20 cellular contexts compared by ENCODE assay signal in genomic region chr11:34558211-34558610, GRCh38. TPM values are rescaled to one million over a fixed set of nuclear protein-coding genes. Genes with fewer than 3 reads are reported as not detected.
"Had no signal": no experiment of that assay in that cellular context is flagged by ENCODE, and none has a peak within 500 bp of the region (broad histone marks: within the 10 kb centered on the region; RNA-seq: fewer than 3 reads in every experiment).

No MANE protein-coding gene starts in this region.

- H3K27ac Mint-ChIP-seq: activated CD4-positive, alpha-beta T cell treated with anti-CD3 and anti-CD28 coated beads, Interleukin-2, amount 10 ng/mL, durations not matched to agents 7 days and 5 days; activated naive CD8-positive, alpha-beta T cell treated with anti-CD3 and anti-CD28 coated beads, Interleukin-2, amount 10 ng/mL, durations not matched to agents 7 days and 5 days; natural killer cell treated with Interleukin-12 subunit alpha and Interleukin-12 subunit beta and Interleukin-15 and Interleukin-18, amount 100 ng/mL, for 72 hours; stimulated activated naive B cell treated with anti-CD40 and anti-IgM and Interleukin-4, amounts not matched to agents 10 μg/mL and 1 μg/mL and 100 μg/mL, for 72 hours had no signal

- ATAC-seq: natural killer cell treated with Interleukin-12 subunit alpha and Interleukin-12 subunit beta and Interleukin-15 and Interleukin-18, amount 100 ng/mL, for 72 hours; stimulated activated naive B cell treated with anti-CD40 and anti-IgM and Interleukin-4, amounts not matched to agents 10 μg/mL and 1 μg/mL and 100 μg/mL, for 72 hours had no signal

- H3K4me3 Mint-ChIP-seq: activated CD4-positive, alpha-beta T cell treated with anti-CD3 and anti-CD28 coated beads, Interleukin-2, amount 10 ng/mL, durations not matched to agents 7 days and 5 days; activated naive CD8-positive, alpha-beta T cell treated with anti-CD3 and anti-CD28 coated beads, Interleukin-2, amount 10 ng/mL, durations not matched to agents 7 days and 5 days; natural killer cell treated with Interleukin-12 subunit alpha and Interleukin-12 subunit beta and Interleukin-15 and Interleukin-18, amount 100 ng/mL, for 72 hours; stimulated activated naive B cell treated with anti-CD40 and anti-IgM and Interleukin-4, amounts not matched to agents 10 μg/mL and 1 μg/mL and 100 μg/mL, for 72 hours had no signal

- H3K36me3 Mint-ChIP-seq: activated naive CD8-positive, alpha-beta T cell treated with anti-CD3 and anti-CD28 coated beads, Interleukin-2, amount 10 ng/mL, durations not matched to agents 7 days and 5 days; natural killer cell treated with Interleukin-12 subunit alpha and Interleukin-12 subunit beta and Interleukin-15 and Interleukin-18, amount 100 ng/mL, for 72 hours; stimulated activated naive B cell treated with anti-CD40 and anti-IgM and Interleukin-4, amounts not matched to agents 10 μg/mL and 1 μg/mL and 100 μg/mL, for 72 hours had no signal

- H3K27ac ChIP-seq: colonic mucosa, esophagus muscularis mucosa, right atrium auricular region, tibial nerve, uterus had no signal

- H3K36me3 ChIP-seq: colonic mucosa, esophagus muscularis mucosa, right atrium auricular region, tibial nerve, uterus had no signal

- DNase-seq: activated CD4-positive, alpha-beta T cell treated with anti-CD3 and anti-CD28 coated beads, Interleukin-2, amount 10 ng/mL, durations not matched to agents 7 days and 5 days; activated CD8-positive, alpha-beta memory T cell treated with anti-CD3 and anti-CD28 coated beads for 24 hours; activated naive CD8-positive, alpha-beta T cell treated with anti-CD3 and anti-CD28 coated beads, Interleukin-2, amount 10 ng/mL, durations not matched to agents 7 days and 5 days; anterior cingulate cortex; colonic mucosa; glutamatergic neuron; posterior cingulate gyrus; stimulated activated CD4-positive, alpha-beta T cell treated with anti-CD3 and anti-CD28 coated beads, Interleukin-15, amount 100 ng/mL, for 24 hours; stimulated activated CD4-positive, alpha-beta T cell treated with anti-CD3 and anti-CD28 coated beads, Interleukin-4, amount 100 ng/mL, for 1 hour; stimulated activated naive B cell treated with anti-CD40 and anti-IgM and Interleukin-4, amounts not matched to agents 10 μg/mL and 1 μg/mL and 100 μg/mL, for 72 hours; T-helper 9 cell; uterus had no signal

- H3K4me1 Mint-ChIP-seq: activated CD4-positive, alpha-beta T cell treated with anti-CD3 and anti-CD28 coated beads, Interleukin-2, amount 10 ng/mL, durations not matched to agents 7 days and 5 days; activated naive CD8-positive, alpha-beta T cell treated with anti-CD3 and anti-CD28 coated beads, Interleukin-2, amount 10 ng/mL, durations not matched to agents 7 days and 5 days; stimulated activated naive B cell treated with anti-CD40 and anti-IgM and Interleukin-4, amounts not matched to agents 10 μg/mL and 1 μg/mL and 100 μg/mL, for 72 hours had no signal

- H3K4me3 ChIP-seq: colonic mucosa, esophagus muscularis mucosa, right atrium auricular region, tibial nerve, uterus had no signal

- H3K9me3 Mint-ChIP-seq: activated CD4-positive, alpha-beta T cell treated with anti-CD3 and anti-CD28 coated beads, Interleukin-2, amount 10 ng/mL, durations not matched to agents 7 days and 5 days; activated naive CD8-positive, alpha-beta T cell treated with anti-CD3 and anti-CD28 coated beads, Interleukin-2, amount 10 ng/mL, durations not matched to agents 7 days and 5 days; natural killer cell treated with Interleukin-12 subunit alpha and Interleukin-12 subunit beta and Interleukin-15 and Interleukin-18, amount 100 ng/mL, for 72 hours; stimulated activated naive B cell treated with anti-CD40 and anti-IgM and Interleukin-4, amounts not matched to agents 10 μg/mL and 1 μg/mL and 100 μg/mL, for 72 hours had no signal

- H3K4me1 ChIP-seq: colonic mucosa, esophagus muscularis mucosa, right atrium auricular region, tibial nerve, uterus had no signal

- H3K9me3 ChIP-seq: colonic mucosa, esophagus muscularis mucosa, right atrium auricular region, tibial nerve, uterus had no signal

- H3K27me3 ChIP-seq: colonic mucosa, right atrium auricular region, uterus had no signal

RNA-seq across cellular contexts. Expression of gene ELF5, which starts 44.6 kb away (rescaled TPM):
- total RNA-seq: activated CD4-positive, alpha-beta T cell treated with anti-CD3 and anti-CD28 coated beads, Interleukin-2, amount 10 ng/mL, durations not matched to agents 7 days and 5 days; activated naive CD8-positive, alpha-beta T cell treated with anti-CD3 and anti-CD28 coated beads, Interleukin-2, amount 10 ng/mL, durations not matched to agents 7 days and 5 days; cardiac septum; colonic mucosa; esophagus muscularis mucosa; mesenteric fat pad; natural killer cell treated with Interleukin-12 subunit alpha and Interleukin-12 subunit beta and Interleukin-15 and Interleukin-18, amount 100 ng/mL, for 72 hours; right atrium auricular region; skeletal muscle tissue; subcutaneous adipose tissue; tibial nerve; uterus had no signal
